Comparison of ENCODE assay signal across 27 cellular contexts in genomic region chr1:201881617-201882016, GRCh38. TPM values are rescaled to one million over a fixed set of nuclear protein-coding genes. Genes with fewer than 3 reads are reported as not detected.
A peak's percentile ranks its signal among the peaks of the same experiment; 100 is the strongest.
DNase-seq lines count a peak whose midpoint lies in the region; ATAC-seq, FAIRE-seq and TF ChIP-seq lines count a peak whose summit lies in the region.
"Had no signal": no experiment of that assay in that cellular context is flagged by ENCODE, and none has a peak within 500 bp of the region (broad histone marks: within the 10 kb centered on the region; RNA-seq: fewer than 3 reads in every experiment).

No MANE protein-coding gene starts in this region.

- no peaks in the 10 kb centered on the region for H3K9me3 Mint-ChIP-seq in neural crest cell
- H3K9me3 Mint-ChIP-seq: activated naive CD8-positive, alpha-beta T cell treated with anti-CD3 and anti-CD28 coated beads for 36 hours; immature natural killer cell; nephron progenitor cell had no signal

- no peak overlapping the region for H3K9ac ChIP-seq in BLaER1 treated with 17β-estradiol and CSF1 and Interleukin-3, amounts not matched to agents 10 nM and 100 nM
- no peak overlapping the region for H3K9ac ChIP-seq in K562 (ENCODE audit: insufficient read depth in 1 of 2, low read depth in 2 of 2, low read length in 2 of 2)
- H3K9ac ChIP-seq: parathyroid adenoma had no signal

- CTCF ChIA-PET in K562 (lab: Yijun Ruan, JAX; ENCODE audit: low intra/inter-chr PET ratio), result no interaction called here

- peak overlapping the region in 1 of 11 experiments; percentile 41; a peak in 2 of 22 replicates for H3K27ac ChIP-seq in BLaER1 treated with 17β-estradiol and CSF1 and Interleukin-3, amounts not matched to agents 10 nM and 100 nM
- H3K27ac ChIP-seq in K562 (ENCODE audit: extremely low read depth, low read depth, low read length), result no peak overlapping the region
- H3K27ac ChIP-seq: hepatocyte, parathyroid adenoma, testis, VCaP had no signal

- no peak overlapping the region for H3K27ac Mint-ChIP-seq in neural crest cell (ENCODE audit: unreplicated experiment)
- H3K27ac Mint-ChIP-seq: activated naive CD8-positive, alpha-beta T cell treated with anti-CD3 and anti-CD28 coated beads for 36 hours; nephron progenitor cell had no signal

- H4K20me1 ChIP-seq in BLaER1 treated with 17β-estradiol and CSF1 and Interleukin-3, amounts not matched to agents 10 nM and 100 nM, result peaks cover 0 to 21% (median 4%) of the 10 kb centered on the region in 11 experiments; a peak in 9 of 22 replicates
- peaks cover 4% of the 10 kb centered on the region for H4K20me1 ChIP-seq in K562 (replicated peaks; ENCODE audit: control insufficient read depth, insufficient read depth, low read length)

- no peak overlapping the region for H2AFZ ChIP-seq in K562 (ENCODE audit: low read depth, low read length)
- H2AFZ ChIP-seq: hepatocyte, parathyroid adenoma had no signal

- no peak for TF ChIP-seq RAD21 in K562 (CRISPR knock-in tag; conservative IDR thresholded peaks at IDR 0.05 in 1 of 2, IDR thresholded peaks at IDR 0.05 in 1 of 2)

- ATAC-seq in K562, result no peak
- ATAC-seq in GM19351 (IDR thresholded peaks at IDR 0.05; ENCODE audit: unreplicated experiment), result no peak

- peak overlapping the region; percentile 15 for H3K4me3 Mint-ChIP-seq in neural crest cell
- H3K4me3 Mint-ChIP-seq: activated naive CD8-positive, alpha-beta T cell treated with anti-CD3 and anti-CD28 coated beads for 36 hours; immature natural killer cell; nephron progenitor cell had no signal

- no peak for TF ChIP-seq EP300 in K562 (IDR thresholded peaks at IDR 0.05; ENCODE audit: low read length)

- no peaks in the 10 kb centered on the region for H3K36me3 Mint-ChIP-seq in neural crest cell (ENCODE audit: low read depth)

- POLR2A ChIA-PET in K562 (lab: Yijun Ruan, JAX), result interaction anchor here (0.5 to 2.4 kb wide), 9 partner anchors 11 to 1868 kb away, joined by 3 to 13 read pairs (median 3); no protein-coding TSS in a partner anchor

- no TSS peak for BruUV-seq in K562 (replicated peaks; lab: Mats Ljungman, UMichigan)

- peak overlapping the region in 6 of 11 experiments; percentile 31 to 81 (median 66); a peak in 10 of 22 replicates for H3K4me2 ChIP-seq in BLaER1 treated with 17β-estradiol and CSF1 and Interleukin-3, amounts not matched to agents 10 nM and 100 nM
- H3K4me2 ChIP-seq in K562 (ENCODE audit: insufficient read depth, low read length), result no peak overlapping the region
- H3K4me2 ChIP-seq: hepatocyte, smooth muscle cell had no signal

- no peak overlapping the region for H3K4me3 ChIP-seq in BLaER1 treated with 17β-estradiol and CSF1 and Interleukin-3, amounts not matched to agents 10 nM and 100 nM
- H3K4me3 ChIP-seq in H7 (ENCODE audit: insufficient read depth, low read depth, low read length) (no peak overlapping the region), K562 (no peak overlapping the region)
- H3K4me3 ChIP-seq: hepatocyte, smooth muscle cell, testis had no signal

- H3K4me1 ChIP-seq in BLaER1 treated with 17β-estradiol and CSF1 and Interleukin-3, amounts not matched to agents 10 nM and 100 nM, result peaks cover 20 to 61% (median 33%) of the 10 kb centered on the region in 10 experiments
- H3K4me1 ChIP-seq in K562 (replicated peaks in 1 of 2; ENCODE audit: control insufficient read depth in 2 of 2, insufficient read depth in 2 of 2, low read length in 2 of 2), result peaks cover 25 to 46% of the 10 kb centered on the region in 2 experiments
- H3K4me1 ChIP-seq: parathyroid adenoma had no signal

- 95% methylated on average over 1 of the region's 1 CpG for WGBS in K562 (ENCODE audit: insufficient coverage, low coverage, missing lambda C conversion rate)

- peaks cover 0 to 6% (median 2%) of the 10 kb centered on the region in 11 experiments; a peak in 8 of 22 replicates for H3K27me3 ChIP-seq in BLaER1 treated with 17β-estradiol and CSF1 and Interleukin-3, amounts not matched to agents 10 nM and 100 nM
- H3K27me3 ChIP-seq in H7 (ENCODE audit: control insufficient read depth, insufficient read depth, low read length) (no peaks in the 10 kb centered on the region), K562 (ENCODE audit: control insufficient read depth in 2 of 2, insufficient read depth in 2 of 2, low read length in 2 of 2) (no peaks in the 10 kb centered on the region)
- H3K27me3 ChIP-seq: BE2C, hepatocyte, testis had no signal

- no peaks in the 10 kb centered on the region for H3K9me3 ChIP-seq in BLaER1 treated with 17β-estradiol and CSF1 and Interleukin-3, amounts not matched to agents 10 nM and 100 nM (replicated peaks in 1 of 11)
- no peaks in the 10 kb centered on the region for H3K9me3 ChIP-seq in K562 (replicated peaks; ENCODE audit: control insufficient read depth, insufficient read depth, low read depth, low read length)
- H3K9me3 ChIP-seq: BE2C, testis had no signal

- no peak for FAIRE-seq in K562 (lab: Jason Lieb, UNC)
- FAIRE-seq: GM12891 had no signal

- DNase-seq in H7 (peak; percentile 47), K562 (ENCODE audit: extremely low read depth in 1 of 4, low spot score in 3 of 4) (peak in 1 of 4 experiments; percentile 7), neural crest cell (ENCODE audit: low read depth, low spot score) (no peak), GM19238 (ENCODE audit: insufficient read length, low spot score) (no peak), HuH-7.5 (ENCODE audit: low spot score) (no peak)
- DNase-seq: activated CD4-positive, alpha-beta T cell treated with anti-CD3 and anti-CD28 coated beads for 4 hours; activated effector memory CD4-positive, alpha-beta T cell treated with anti-CD3 and anti-CD28 coated beads, Interleukin-2, amount 50 U/mL, for 16 hours; activated naive CD8-positive, alpha-beta T cell treated with anti-CD3 and anti-CD28 coated beads for 36 hours; activated T-cell treated with anti-CD3 and anti-CD28 coated beads, Interleukin-2, amount 50 U/mL, for 1 hour; anterior cingulate cortex; BE2C; EL; immature natural killer cell; Karpas-422; NCI-H2107; nephron progenitor cell; SIG-M5; stimulated activated naive CD4-positive, alpha-beta T cell treated with Interleukin-2 at 50 U/mL for 16 hours; T-helper 9 cell; testis had no signal

- peaks cover 3% of the 10 kb centered on the region for H3K4me1 Mint-ChIP-seq in neural crest cell

- intact Hi-C loops in K562 (cut with micrococcal nuclease), result loop anchor here (5.0 kb wide), 3 partner anchors 54 to 349 kb away; partner anchors contain the start of gene IPO9

- no peak for TF ChIP-seq CTCF in K562 (IDR thresholded peaks at IDR 0.05 in 2 of 3, conservative IDR thresholded peaks at IDR 0.05 in 1 of 3; ENCODE audit: insufficient read depth in 2 of 3, low read depth in 1 of 3, low read length in 3 of 3)
- no peak for TF ChIP-seq CTCF in neural crest cell (conservative IDR thresholded peaks at IDR 0.05)

- in situ Hi-C loops in K562 (cut with MboI), result no loop called here

- TF ChIP-seq POLR2A in K562 (conservative IDR thresholded peaks at IDR 0.05), result no peak; the same call in 1 of the 2 replicates

- H3K9me1 ChIP-seq in K562 (ENCODE audit: control insufficient read depth, insufficient read depth, low read length), result no peaks in the 10 kb centered on the region

- no peaks in the 10 kb centered on the region for H3K79me2 ChIP-seq in K562 (ENCODE audit: control insufficient read depth, insufficient read depth, low read length)
- H3K79me2 ChIP-seq: hepatocyte, parathyroid adenoma had no signal

- peaks cover 2% of the 10 kb centered on the region for H3K27me3 Mint-ChIP-seq in neural crest cell (ENCODE audit: low read depth)
- H3K27me3 Mint-ChIP-seq: activated naive CD8-positive, alpha-beta T cell treated with anti-CD3 and anti-CD28 coated beads for 36 hours had no signal

- H3K36me3 ChIP-seq in BLaER1 treated with 17β-estradiol and CSF1 and Interleukin-3, amounts not matched to agents 10 nM and 100 nM, result peaks cover 2 to 27% (median 23%) of the 10 kb centered on the region in 11 experiments; a peak in 16 of 22 replicates
- H3K36me3 ChIP-seq in H7 (replicated peaks; ENCODE audit: control insufficient read depth, insufficient read depth, low read length) (peaks cover 2% of the 10 kb centered on the region), K562 (ENCODE audit: control insufficient read depth, insufficient read depth, low read length) (peaks cover 15% of the 10 kb centered on the region; the same call in 2 of the 3 replicates)
- H3K36me3 ChIP-seq: BE2C had no signal

RNA-seq across cellular contexts. Expression of gene SHISA4, which starts 7.1 kb away (rescaled TPM):
- total RNA-seq in H7 (2014; rRNA removed; shearing (Covaris generic)), result 3.7 and 6.1 TPM in 2 replicates
- 0.74 and 2.5 TPM in 2 replicates for total RNA-seq in K562 (2011; cell fraction: chromatin; rRNA removed; ENCODE audit: low replicate concordance)
- total RNA-seq in K562 (2011; cell fraction: nucleolus; rRNA removed), result 1.8 and 3.3 TPM in 2 replicates
- 2.2 and 3.8 TPM in 2 replicates for total RNA-seq in K562 (2011; cell fraction: nucleoplasm; rRNA removed)
- total RNA-seq in K562 (2014; rRNA removed) (0.68 and 1.0 TPM in 2 replicates), K562 (2014; rRNA removed; fragmentation: Illumina TruSeq; extraction: Trizol) (0.15 TPM in 1 of 2 replicates, not detected in the other), K562 (2015; rRNA removed; fragmentation: Illumina TruSeq; extraction: Trizol) (0.19 and 0.43 TPM in 2 replicates), K562 (2021) (0.40 and 0.84 TPM in 2 replicates), neural crest cell (10.8 and 11.7 TPM in 2 replicates)
- polyA plus RNA-seq in K562 (2011; rRNA removed) (0.95 and 1.2 TPM in 2 replicates), K562 (2014; fragmentation: Illumina TruSeq; extraction: Trizol) (0.27 and 0.75 TPM in 2 replicates), K562 (2014; fragmentation: Nextera tagmentation; extraction: Ambion mirVana) (not detected), K562 (2014; rRNA removed) (0.73 and 0.81 TPM in 2 replicates)
- 1.3 and 5.2 TPM in 2 replicates for polyA plus RNA-seq in K562 (2011; cell fraction: cytosol; rRNA removed)
- 1.3 and 4.0 TPM in 2 replicates for polyA plus RNA-seq in K562 (2011; cell fraction: nucleus; rRNA removed)
- polyA plus RNA-seq in K562 (2012), result 0.74 and 2.6 TPM in 2 replicates
- 0.21 and 1.1 TPM in 2 replicates for polyA minus RNA-seq in K562 (2011; rRNA and poly(A)+ RNA removed)
- not detected in 2 replicates for polyA minus RNA-seq in K562 (2011; cell fraction: cytosol; rRNA and poly(A)+ RNA removed)
- 0.54 and 1.1 TPM in 2 replicates for polyA minus RNA-seq in K562 (2011; cell fraction: nucleus; rRNA and poly(A)+ RNA removed)
- total RNA-seq: activated naive CD8-positive, alpha-beta T cell treated with anti-CD3 and anti-CD28 coated beads for 36 hours had no signal

RNA-seq across cellular contexts. Expression of gene IPO9, which starts 52.7 kb away (rescaled TPM):
- total RNA-seq in H7 (2014; rRNA removed; shearing (Covaris generic)), result 55.8 and 57.6 TPM in 2 replicates
- total RNA-seq in K562 (2011; cell fraction: chromatin; rRNA removed; ENCODE audit: low replicate concordance), result 97.9 and 100 TPM in 2 replicates
- total RNA-seq in K562 (2011; cell fraction: nucleolus; rRNA removed), result 46.0 and 50.0 TPM in 2 replicates
- total RNA-seq in K562 (2011; cell fraction: nucleoplasm; rRNA removed), result 63.2 and 72.2 TPM in 2 replicates
- 37.2 and 38.8 TPM in 2 replicates for total RNA-seq in K562 (2014; rRNA removed)
- 27.9 and 33.2 TPM in 2 replicates for total RNA-seq in K562 (2014; rRNA removed; fragmentation: Illumina TruSeq; extraction: Trizol)
- 35.8 and 36.4 TPM in 2 replicates for total RNA-seq in K562 (2015; rRNA removed; fragmentation: Illumina TruSeq; extraction: Trizol)
- total RNA-seq in K562 (2021), result 75.0 and 82.2 TPM in 2 replicates
- polyA plus RNA-seq in K562 (2011; rRNA removed), result 61.7 and 78.6 TPM in 2 replicates
- polyA plus RNA-seq in K562 (2011; cell fraction: cytosol; rRNA removed), result 42.7 and 44.2 TPM in 2 replicates
- 109 and 150 TPM in 2 replicates for polyA plus RNA-seq in K562 (2011; cell fraction: nucleus; rRNA removed)
- polyA plus RNA-seq in K562 (2012), result 41.1 and 44.6 TPM in 2 replicates
- polyA plus RNA-seq in K562 (2014; fragmentation: Illumina TruSeq; extraction: Trizol), result 47.9 and 59.2 TPM in 2 replicates
- 10 to 100 TPM; 28.1 to 49.6 TPM for polyA plus RNA-seq in K562 (2014; fragmentation: Nextera tagmentation; extraction: Ambion mirVana)
- polyA plus RNA-seq in K562 (2014; rRNA removed), result 43.9 and 48.3 TPM in 2 replicates
- polyA minus RNA-seq in K562 (2011; rRNA and poly(A)+ RNA removed), result 56.5 and 76.0 TPM in 2 replicates
- polyA minus RNA-seq in K562 (2011; cell fraction: cytosol; rRNA and poly(A)+ RNA removed), result 28.3 and 31.7 TPM in 2 replicates
- polyA minus RNA-seq in K562 (2011; cell fraction: nucleus; rRNA and poly(A)+ RNA removed), result 32.9 and 42.8 TPM in 2 replicates
- total RNA-seq in neural crest cell, result 124 and 137 TPM in 2 replicates
